23 cellular contexts compared by ENCODE assay signal in the genomic region with DNA sequence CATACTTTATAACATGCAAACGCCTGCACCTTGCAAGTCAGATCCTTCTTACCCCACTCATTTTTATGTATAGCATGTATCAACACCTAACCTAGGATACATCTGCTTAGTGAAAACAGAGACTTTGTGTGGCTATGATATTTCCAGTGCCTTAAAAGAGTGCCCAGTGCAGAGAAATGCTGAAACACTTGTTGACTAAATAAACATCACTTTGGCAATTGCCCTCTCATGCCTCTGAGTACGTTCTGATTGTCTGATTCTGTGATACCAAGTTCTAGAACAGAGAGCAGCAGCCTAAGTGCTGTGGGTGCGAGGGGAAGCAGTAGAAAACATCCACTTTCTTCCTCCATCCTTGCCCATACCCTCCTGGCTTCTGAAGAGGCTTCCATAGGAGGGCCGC. TPM values are rescaled to one million over a fixed set of nuclear protein-coding genes. Genes with fewer than 3 reads are reported as not detected.
DNase-seq lines count a peak whose midpoint lies in the region; ATAC-seq and TF ChIP-seq lines count a peak whose summit lies in the region.
"Had no signal": no experiment of that assay in that cellular context is flagged by ENCODE, and none has a peak within 500 bp of the region (broad histone marks: within the 10 kb centered on the region; RNA-seq: fewer than 3 reads in every experiment).

No MANE protein-coding gene starts in this region.

- H3K9me3 Mint-ChIP-seq in activated B cell treated with CpG ODN at 0.5 μM for 24 hours: no peaks in the 10 kb centered on the region
- no peaks in the 10 kb centered on the region for H3K9me3 Mint-ChIP-seq in stimulated activated memory B cell treated with anti-CD40 and anti-IgM and Interleukin-4, amounts not matched to agents 10 μg/mL and 1 μg/mL and 100 μg/mL, for 72 hours

- CTCF ChIA-PET in HEK293 (lab: Yijun Ruan, JAX): interaction anchor here (1.1 kb wide), 1 partner anchor 195 kb away, joined by 5 read pairs; no protein-coding TSS in a partner anchor
- CTCF ChIA-PET in activated B cell treated with CpG ODN at 0.5 μM for 24 hours (lab: Charles Lee): interaction anchor here (1.2 kb wide), 1 partner anchor 195 kb away, joined by 3 read pairs; no protein-coding TSS in a partner anchor

- ATAC-seq in activated B cell treated with CpG ODN at 0.5 μM for 24 hours (ENCODE audit: low read depth) (no peak), lower lobe of right lung (peak; percentile 68 to 80), HG03565 (IDR thresholded peaks at IDR 0.05; ENCODE audit: unreplicated experiment) (no peak)
- no peak for ATAC-seq in stimulated activated memory B cell treated with anti-CD40 and anti-IgM and Interleukin-4, amounts not matched to agents 10 μg/mL and 1 μg/mL and 100 μg/mL, for 72 hours
- ATAC-seq: A549, K562 had no signal

- H3K27ac ChIP-seq in HEK293 (ENCODE audit: extremely low read depth, low read depth, low read length) (no peak overlapping the region), lower lobe of right lung (no peak overlapping the region)
- H3K27ac ChIP-seq: A549, Peyer's patch had no signal

- no peaks in the 10 kb centered on the region for H3K27me3 ChIP-seq in lower lobe of right lung (ENCODE audit: low read depth)
- H3K27me3 ChIP-seq: MG63, Peyer's patch had no signal

- H3K27me3 Mint-ChIP-seq in activated B cell treated with CpG ODN at 0.5 μM for 24 hours: no peaks in the 10 kb centered on the region
- no peaks in the 10 kb centered on the region for H3K27me3 Mint-ChIP-seq in stimulated activated memory B cell treated with anti-CD40 and anti-IgM and Interleukin-4, amounts not matched to agents 10 μg/mL and 1 μg/mL and 100 μg/mL, for 72 hours

- H3K9me3 ChIP-seq in HEK293 (ENCODE audit: control insufficient read depth, insufficient read depth, low read depth, low read length) (no peaks in the 10 kb centered on the region), lower lobe of right lung (no peaks in the 10 kb centered on the region)
- H3K9me3 ChIP-seq: A549, MG63, Peyer's patch had no signal

- intact Hi-C loops in activated B cell treated with CpG ODN at 0.5 μM for 24 hours (cut with micrococcal nuclease): no loop called here
- intact Hi-C loops in lower lobe of right lung (cut with DNase I): loop anchor here (10.0 kb wide), 1 partner anchor 202 kb away; no protein-coding TSS in a partner anchor

- H3K4me3 Mint-ChIP-seq in activated B cell treated with CpG ODN at 0.5 μM for 24 hours: no peak overlapping the region
- H3K4me3 Mint-ChIP-seq in stimulated activated memory B cell treated with anti-CD40 and anti-IgM and Interleukin-4, amounts not matched to agents 10 μg/mL and 1 μg/mL and 100 μg/mL, for 72 hours: no peak overlapping the region
- H3K4me3 Mint-ChIP-seq: CD4-positive, alpha-beta memory T cell had no signal

- peaks cover 94% of the 10 kb centered on the region for H3K4me1 Mint-ChIP-seq in activated B cell treated with CpG ODN at 0.5 μM for 24 hours
- peaks cover 80% of the 10 kb centered on the region for H3K4me1 Mint-ChIP-seq in stimulated activated memory B cell treated with anti-CD40 and anti-IgM and Interleukin-4, amounts not matched to agents 10 μg/mL and 1 μg/mL and 100 μg/mL, for 72 hours
- H3K4me1 Mint-ChIP-seq: CD4-positive, alpha-beta memory T cell had no signal

- peaks cover 8% of the 10 kb centered on the region for H3K4me1 ChIP-seq in HEK293 (ENCODE audit: control insufficient read depth, insufficient read depth, low read length)
- H3K4me1 ChIP-seq in lower lobe of right lung: peaks cover 4% of the 10 kb centered on the region
- H3K4me1 ChIP-seq: A549, Peyer's patch had no signal

- TF ChIP-seq CTCF in HEK293 (tag by site-specific recombination; IDR thresholded peaks at IDR 0.05) (no peak), activated B cell treated with CpG ODN at 0.5 μM for 24 hours (IDR thresholded peaks at IDR 0.05) (no peak), lower lobe of right lung (IDR thresholded peaks at IDR 0.05) (no peak), foreskin fibroblast (IDR thresholded peaks at IDR 0.05; ENCODE audit: low read depth, low read length) (no peak)

- POLR2A ChIA-PET in HEK293 (lab: Yijun Ruan, JAX) (no interaction called here), activated B cell treated with CpG ODN at 0.5 μM for 24 hours (lab: Charles Lee) (interaction anchor here (10.9 kb wide), 1 partner anchor 24 kb away, joined by 445 read pairs; no protein-coding TSS in a partner anchor)

- DNase-seq in activated B cell treated with CpG ODN at 0.5 μM for 24 hours: no peak
- no peak for DNase-seq in lower lobe of right lung
- no peak for DNase-seq in foreskin fibroblast
- no peak for DNase-seq in stimulated activated CD4-positive, alpha-beta T cell treated with anti-CD3 and anti-CD28 coated beads, Interleukin-1b, Interleukin-23, amount 100 ng/mL, for 48 hours
- DNase-seq: AML-193; C1 segment of cervical spinal cord; CD4-positive, alpha-beta memory T cell; COR-L47; GOT3; HCEC 1CT; MG63; NCI-H2029; NCI-H446; NCI-H526 treated with DMSO at 0.1 percent for 48 hours; OCI-M1; Peyer's patch; SHP77 treated with DMSO at 0.1 percent for 48 hours had no signal

- H3K4me3 ChIP-seq in HEK293 (ENCODE audit: low read depth, low read length) (no peak overlapping the region), lower lobe of right lung (no peak overlapping the region), foreskin fibroblast (ENCODE audit: low read depth in 1 of 2, low read length in 2 of 2) (no peak overlapping the region)
- H3K4me3 ChIP-seq: A549, K562, MG63, Peyer's patch had no signal

- peak overlapping the region; percentile 20 for H3K27ac Mint-ChIP-seq in activated B cell treated with CpG ODN at 0.5 μM for 24 hours
- H3K27ac Mint-ChIP-seq in stimulated activated memory B cell treated with anti-CD40 and anti-IgM and Interleukin-4, amounts not matched to agents 10 μg/mL and 1 μg/mL and 100 μg/mL, for 72 hours: peak overlapping the region; percentile 48

- no peaks in the 10 kb centered on the region for H3K36me3 ChIP-seq in HEK293 (ENCODE audit: control insufficient read depth in 2 of 2, insufficient read depth in 1 of 2, low read length in 2 of 2)
- no peaks in the 10 kb centered on the region for H3K36me3 ChIP-seq in lower lobe of right lung
- H3K36me3 ChIP-seq: MG63, Peyer's patch had no signal

- peaks cover 58% of the 10 kb centered on the region for H3K36me3 Mint-ChIP-seq in activated B cell treated with CpG ODN at 0.5 μM for 24 hours (ENCODE audit: low read depth)
- H3K36me3 Mint-ChIP-seq in stimulated activated memory B cell treated with anti-CD40 and anti-IgM and Interleukin-4, amounts not matched to agents 10 μg/mL and 1 μg/mL and 100 μg/mL, for 72 hours: peaks cover 33% of the 10 kb centered on the region
- H3K36me3 Mint-ChIP-seq: CD4-positive, alpha-beta memory T cell had no signal

TF ChIP-seq in HEK293, 187 proteins besides CTCF, POLR2A, EP300 and RAD21:
- TF ChIP-seq SCRT2 (tag by site-specific recombination; IDR thresholded peaks at IDR 0.05) (peak; percentile 86), SP3 (tag by site-specific recombination; IDR thresholded peaks at IDR 0.05) (no peak), KLF16 (tag by site-specific recombination; IDR thresholded peaks at IDR 0.05) (no peak), ZNF529 (tag by site-specific recombination; IDR thresholded peaks at IDR 0.05; ENCODE audit: insufficient replicate concordance) (no peak), ZNF223 (tag by site-specific recombination; IDR thresholded peaks at IDR 0.05) (no peak), SCRT1 (tag by site-specific recombination; IDR thresholded peaks at IDR 0.05; ENCODE audit: borderline replicate concordance) (peak; percentile 52; the same call in 1 of the 2 replicates), ZFHX2 (tag by site-specific recombination; conservative IDR thresholded peaks at IDR 0.05) (no peak), ZNF791 (tag by site-specific recombination; IDR thresholded peaks at IDR 0.05) (no peak)
TF ChIP-seq in HEK293: peak in this region for 2.

RNA-seq across cellular contexts. Expression of a gene that starts 13.6 kb away (rescaled TPM):
- total RNA-seq in activated B cell treated with CpG ODN at 0.5 μM for 24 hours (199 and 219 TPM in 2 replicates), lower lobe of right lung (20.4 TPM)
- total RNA-seq: LHCN-M2 had no signal

Comparison
In these comparisons a context has a peak if more than half of its experiments do, and no peak if none do; other contexts are left out.
1. ATAC-seq: peak in lower lobe of right lung (2 of 2); none in activated B cell treated with CpG ODN at 0.5 μM for 24 hours (single experiment), stimulated activated memory B cell treated with anti-CD40 and anti-IgM and Interleukin-4, amounts not matched to agents 10 μg/mL and 1 μg/mL and 100 μg/mL, for 72 hours (single experiment) and HG03565 (single experiment).